In genomic region chr3:188571531-188572115, GRCh38 we compare ENCODE assay signal across 28 cellular contexts.
"Had no signal": no experiment of that assay in that cellular context is flagged by ENCODE, and none has a peak within 500 bp of the region (broad histone marks: within the 10 kb centered on the region; RNA-seq: fewer than 3 reads in every experiment).

No MANE protein-coding gene starts in this region.

- DNase-seq: activated CD4-positive, alpha-beta T cell treated with anti-CD3 and anti-CD28 coated beads for 4 hours; activated CD4-positive, alpha-beta T cell treated with anti-CD3 and anti-CD28 coated beads, Interleukin-2, amount 50 U/mL, for 4 hours; activated naive CD4-positive, alpha-beta T cell; activated T-cell treated with anti-CD3 and anti-CD28 coated beads for 4 hours; activated T-cell treated with anti-CD3 and anti-CD28 coated beads, Interleukin-2, amount 50 U/mL, for 72 hours; dorsolateral prefrontal cortex; effector memory CD8-positive, alpha-beta T cell; foreskin keratinocyte; heart right ventricle; naive thymus-derived CD4-positive, alpha-beta T cell; pancreas; retina; stimulated activated CD4-positive, alpha-beta T cell treated with anti-CD3 and anti-CD28 coated beads, Interleukin-1b, Interleukin-23, amount 100 ng/mL, for 48 hours; stimulated activated CD4-positive, alpha-beta T cell treated with anti-CD3 and anti-CD28 coated beads, Interleukin-4, amount 100 ng/mL, for 4 hours; stimulated activated CD8-positive, alpha-beta memory T cell treated with anti-CD3 and anti-CD28 coated beads, Interleukin-4, amount 100 ng/mL, for 48 hours; stimulated activated naive CD8-positive, alpha-beta T cell treated with anti-CD3 and anti-CD28 coated beads, Interleukin-15, amount 100 ng/mL, for 72 hours; substantia nigra; T-cell; thyroid gland; upper lobe of left lung had no signal

- H3K9me3 ChIP-seq: breast epithelium, heart right ventricle, pancreas, prostate gland, thyroid gland, upper lobe of left lung had no signal

- H3K4me3 ChIP-seq: breast epithelium, coronary artery, dorsolateral prefrontal cortex, heart right ventricle, pancreas, prostate gland, smooth muscle cell, thyroid gland, upper lobe of left lung had no signal

- H3K4me1 ChIP-seq: breast epithelium, foreskin keratinocyte, prostate gland, thyroid gland had no signal

- FAIRE-seq: pancreas, TTC549 had no signal

- H3K4me2 ChIP-seq: smooth muscle cell had no signal

- ATAC-seq: activated naive CD4-positive, alpha-beta T cell treated with anti-CD3 and anti-CD28 coated beads, Interleukin-2, amount 50 U/mL, for 72 hours; activated T-cell treated with anti-CD3 and anti-CD28 coated beads, Interleukin-2, amount 50 U/mL, for 72 hours; effector memory CD8-positive, alpha-beta T cell; foreskin keratinocyte; naive thymus-derived CD4-positive, alpha-beta T cell; pancreas; stimulated activated memory B cell treated with anti-CD40 and anti-IgM and Interleukin-4, amounts not matched to agents 10 μg/mL and 1 μg/mL and 100 μg/mL, for 72 hours; stimulated activated naive CD8-positive, alpha-beta T cell treated with anti-CD3 and anti-CD28 coated beads, Interleukin-15, amount 100 ng/mL, for 72 hours; T-cell had no signal

- H3K36me3 ChIP-seq: breast epithelium, heart right ventricle, pancreas, prostate gland, thyroid gland, upper lobe of left lung had no signal

- H3K27ac ChIP-seq: coronary artery, dorsolateral prefrontal cortex, foreskin keratinocyte, heart right ventricle, pancreas, prostate gland, thyroid gland, upper lobe of left lung, VCaP had no signal

- H3K27me3 ChIP-seq: breast epithelium, dorsolateral prefrontal cortex, foreskin keratinocyte, heart right ventricle, pancreas, thyroid gland, upper lobe of left lung had no signal
